Comparison of ENCODE assay signal across 15 cellular contexts in the genomic region with DNA sequence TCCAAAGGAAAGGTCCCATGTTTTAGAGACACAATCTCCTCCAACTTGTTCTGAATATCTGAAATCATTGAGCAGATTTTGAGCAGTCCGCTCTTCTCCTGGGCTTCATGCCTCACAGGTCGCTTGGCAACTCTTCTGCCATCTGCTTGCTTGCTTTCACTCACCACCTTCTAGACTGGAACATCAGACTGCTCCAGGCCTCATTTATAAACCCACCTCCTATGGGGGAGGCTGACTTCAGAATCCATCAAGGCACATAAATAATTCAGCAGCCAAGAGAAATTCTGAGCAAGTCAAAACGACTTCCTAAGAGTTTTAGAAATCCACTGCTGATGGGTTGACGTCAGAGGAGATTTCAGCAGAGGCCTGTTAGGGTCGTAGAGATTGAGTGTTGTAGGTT.
DNase-seq lines count a peak whose midpoint lies in the region; ATAC-seq and TF ChIP-seq lines count a peak whose summit lies in the region.
"Had no signal": no experiment of that assay in that cellular context is flagged by ENCODE, and none has a peak within 500 bp of the region (broad histone marks: within the 10 kb centered on the region; RNA-seq: fewer than 3 reads in every experiment).

No MANE protein-coding gene starts in this region.

- no peak for TF ChIP-seq CTCF in spleen (IDR thresholded peaks at IDR 0.05 in 8 of 11, conservative IDR thresholded peaks at IDR 0.05 in 3 of 11)

- intact Hi-C loops in spleen (cut with DNase I; ENCODE audit: low total_unique reads): no loop called here

- no peak for TF ChIP-seq POLR2A in spleen (IDR thresholded peaks at IDR 0.05)

- H3K27me3 ChIP-seq in spleen (replicated peaks in 1 of 7): no peaks in the 10 kb centered on the region

- no peaks in the 10 kb centered on the region for H3K9me3 ChIP-seq in spleen

- H3K27ac ChIP-seq in spleen: no peak overlapping the region
- H3K27ac ChIP-seq: C4-2B had no signal

- no peak for ATAC-seq in GM18907 (IDR thresholded peaks at IDR 0.05; ENCODE audit: unreplicated experiment)
- ATAC-seq: PC-3 had no signal

- peak; percentile 21 to 58 for DNase-seq in NCI-H524 (lab: John Stamatoyannopoulos, UW)
- no peak for DNase-seq in NCI-H524 treated with DMSO at 0.1 percent for 48 hours (lab: John Stamatoyannopoulos, UW)
- DNase-seq in cerebellar cortex (ENCODE audit: low spot score): peak; percentile 84
- DNase-seq in left kidney (ENCODE audit: low read depth, low spot score): peak; percentile 52
- peak; percentile 22 for DNase-seq in superior temporal gyrus (ENCODE audit: extremely low spot score)
- no peak for DNase-seq in GOT3 (lab: John Stamatoyannopoulos, UW)
- no peak for DNase-seq in spleen
- DNase-seq: DMS53, KG1, NCI-H1092 treated with DMSO at 0.1 percent for 48 hours, NCI-H187, NCI-H526 treated with DMSO at 0.1 percent for 48 hours, PC-3 had no signal

- 69 to 82% (median 75%) methylated on average over 5 of the region's 5 CpGs for WGBS in spleen, 5 donors

- no peaks in the 10 kb centered on the region for H3K36me3 ChIP-seq in spleen

- H3K4me1 ChIP-seq in spleen: no peaks in the 10 kb centered on the region

- H3K4me3 ChIP-seq in spleen: no peak overlapping the region

Comparison
In these comparisons a context has a peak if more than half of its experiments do, and no peak if none do; other contexts are left out.
1. DNase-seq: peak in NCI-H524 (2 of 2), cerebellar cortex (single experiment), left kidney (single experiment) and superior temporal gyrus (single experiment); none in NCI-H524 treated with DMSO at 0.1 percent for 48 hours (single experiment), GOT3 (single experiment) and spleen (single experiment).